ENCODE assay signal across 9 cellular contexts in genomic region chr4:22465996-22466395, GRCh38.
"Had no signal": no experiment of that assay in that cellular context is flagged by ENCODE, and none has a peak within 500 bp of the region (broad histone marks: within the 10 kb centered on the region; RNA-seq: fewer than 3 reads in every experiment).

No MANE protein-coding gene starts in this region.

- H3K36me3 Mint-ChIP-seq: IgD-negative memory B cell had no signal

- H3K9ac ChIP-seq: KMS-11 had no signal

- H3K4me3 Mint-ChIP-seq: IgD-negative memory B cell had no signal

- ATAC-seq: HepG2, K562 had no signal

- H3K4me2 ChIP-seq: KMS-11 had no signal

- H3K27ac ChIP-seq: HL-60, KMS-11 had no signal

- H3K27me3 Mint-ChIP-seq: IgD-negative memory B cell had no signal

- FAIRE-seq: HepG2, HTR-8/SVneo, K562 had no signal

- H3K4me1 Mint-ChIP-seq: IgD-negative memory B cell had no signal

- H3K4me3 ChIP-seq: K562 had no signal

- DNase-seq: IMR-90, KBM-7, KG1 had no signal
